ENCODE assay signal across 33 cellular contexts in the genomic region with DNA sequence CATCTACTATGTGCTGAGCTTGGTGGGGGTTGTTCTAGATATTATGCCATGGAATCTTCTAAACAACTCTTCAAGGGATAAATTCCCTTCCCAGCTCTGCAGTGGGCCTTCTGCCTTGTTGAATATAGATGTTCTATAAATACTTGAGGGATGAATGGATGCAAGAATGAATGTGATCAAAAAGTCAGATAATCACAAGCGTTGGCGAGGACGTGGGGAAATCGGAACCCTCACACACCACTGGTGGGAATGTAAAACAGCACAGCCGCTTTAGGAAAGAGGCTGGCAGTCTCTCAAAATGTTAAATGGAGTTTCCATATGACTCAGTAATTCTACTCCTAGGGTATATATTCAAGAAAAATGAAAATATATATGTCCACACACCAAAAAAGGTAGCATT. TPM values are rescaled to one million over a fixed set of nuclear protein-coding genes. Genes with fewer than 3 reads are reported as not detected.
A peak's percentile ranks its signal among the peaks of the same experiment; 100 is the strongest.
DNase-seq lines count a peak whose midpoint lies in the region; ATAC-seq and TF ChIP-seq lines count a peak whose summit lies in the region.
"Had no signal": no experiment of that assay in that cellular context is flagged by ENCODE, and none has a peak within 500 bp of the region (broad histone marks: within the 10 kb centered on the region; RNA-seq: fewer than 3 reads in every experiment).

No MANE protein-coding gene starts in this region.

- H3K4me3 ChIP-seq in cardiac muscle cell (no peak overlapping the region), heart left ventricle (no peak overlapping the region), esophagus squamous epithelium (no peak overlapping the region), sigmoid colon (no peak overlapping the region)
- H3K4me3 ChIP-seq: body of pancreas, GM23338, MG63, right atrium auricular region, SK-N-MC, spleen, upper lobe of left lung had no signal

- H3K27ac ChIP-seq in cardiac muscle cell, result peak overlapping the region; percentile 90
- peak overlapping the region in 2 of 12 donors; percentile 61 to 88 for H3K27ac ChIP-seq in heart left ventricle
- H3K27ac ChIP-seq in esophagus squamous epithelium, result peak overlapping the region in 3 of 4 donors; percentile 80 to 88 (median 82)
- peak overlapping the region; percentile 92 to 95 (median 94) for H3K27ac ChIP-seq in sigmoid colon
- no peak overlapping the region for H3K27ac ChIP-seq in substantia nigra (ENCODE audit: low read depth, low read length, poor library complexity, severe bottlenecking)
- H3K27ac ChIP-seq: body of pancreas, SK-N-MC had no signal

- H3K36me3 ChIP-seq in cardiac muscle cell (no peaks in the 10 kb centered on the region), heart left ventricle (no peaks in the 10 kb centered on the region), esophagus squamous epithelium (no peaks in the 10 kb centered on the region), sigmoid colon (no peaks in the 10 kb centered on the region)
- H3K36me3 ChIP-seq: MG63, right atrium auricular region, spleen, upper lobe of left lung had no signal

- POLR2A ChIA-PET in HEK293T (lab: Yijun Ruan, JAX), result no interaction called here
- POLR2A ChIA-PET in GM10248 (lab: Yijun Ruan, JAX), result no interaction called here

- TF ChIP-seq CTCF in cardiac muscle cell (IDR thresholded peaks at IDR 0.05; ENCODE audit: low read depth, low read length) (no peak), heart left ventricle (IDR thresholded peaks at IDR 0.05) (no peak), esophagus squamous epithelium (IDR thresholded peaks at IDR 0.05) (no peak), sigmoid colon (IDR thresholded peaks at IDR 0.05) (no peak), GM10248 (IDR thresholded peaks at IDR 0.05; ENCODE audit: control extremely low read depth, extremely low read depth, low read depth, missing control alignments) (no peak)

- TF ChIP-seq EP300 in sigmoid colon (IDR thresholded peaks at IDR 0.05), result no peak

- H3K4me1 ChIP-seq in cardiac muscle cell (ENCODE audit: low read depth), result peaks cover 50% of the 10 kb centered on the region
- H3K4me1 ChIP-seq in heart left ventricle, result peaks cover 0 to 51% (median 27%) of the 10 kb centered on the region in 12 donors
- H3K4me1 ChIP-seq in esophagus squamous epithelium, result peaks cover 4 to 60% (median 13%) of the 10 kb centered on the region in 3 donors
- peaks cover 0 to 100% (median 89%) of the 10 kb centered on the region in 4 donors for H3K4me1 ChIP-seq in sigmoid colon

- TF ChIP-seq POLR2A in heart left ventricle (IDR thresholded peaks at IDR 0.05) (no peak), esophagus squamous epithelium (IDR thresholded peaks at IDR 0.05) (no peak), sigmoid colon (IDR thresholded peaks at IDR 0.05) (no peak)

- H3K9me3 ChIP-seq in cardiac muscle cell (ENCODE audit: low read depth) (no peaks in the 10 kb centered on the region), heart left ventricle (no peaks in the 10 kb centered on the region), esophagus squamous epithelium (no peaks in the 10 kb centered on the region), sigmoid colon (no peaks in the 10 kb centered on the region)
- H3K9me3 ChIP-seq: body of pancreas, MG63, right atrium auricular region, spleen, upper lobe of left lung had no signal

- WGBS in heart left ventricle, 4 donors, result 91 to 94% (median 91%) methylated on average over 5 of the region's 5 CpGs
- WGBS in esophagus squamous epithelium, 2 donors, result 78 to 94% methylated on average over 5 of the region's 5 CpGs
- WGBS in sigmoid colon, 2 donors, result 91 to 93% methylated on average over 5 of the region's 5 CpGs

- DNase-seq in cardiac muscle cell (ENCODE audit: low read depth in 1 of 2, low spot score in 1 of 2) (peak in 1 of 2 donors; percentile 35), heart left ventricle (no peak), esophagus squamous epithelium (lab: John Stamatoyannopoulos, UW) (no peak), sigmoid colon (no peak), substantia nigra (lab: John Stamatoyannopoulos, UW) (no peak), HEK293T (ENCODE audit: extremely low spot score) (no peak), EL (no peak), GM10248 (ENCODE audit: extremely low spot score) (no peak)
- DNase-seq: activated CD4-positive, alpha-beta T cell treated with anti-CD3 and anti-CD28 coated beads, Interleukin-2, amount 50 U/mL, for 48 hours; activated CD4-positive, CD25-positive, alpha-beta regulatory T cell treated with anti-CD3 and anti-CD28 coated beads, Interleukin-2, amount 50 U/mL, for 72 hours; activated gamma-delta T cell treated with Interleukin-2 at 50 U/mL for 16 hours; activated T-cell treated with anti-CD3 and anti-CD28 coated beads, Interleukin-2, amount 50 U/mL, for 48 hours; body of pancreas; Calu3; DMS79; effector CD4-positive, alpha-beta T cell; hypothalamus; KBM-7; left colon; MG63; NCI-H1105 treated with DMSO at 0.1 percent for 48 hours; NCI-H2029 treated with DMSO at 0.1 percent for 48 hours; NCI-H2227 treated with DMSO at 0.1 percent for 48 hours; NCI-H526 treated with DMSO at 0.1 percent for 48 hours; NK-92 treated with Interleukin-12 subunit alpha and Interleukin-12 subunit beta, amount 100 ng/mL, for 24 hours; spleen; stimulated activated CD4-positive, alpha-beta T cell treated with anti-CD3 and anti-CD28 coated beads, Interleukin-2, amount 100 ng/mL, for 24 hours; stimulated activated CD8-positive, alpha-beta memory T cell treated with anti-CD3 and anti-CD28 coated beads, Interleukin-4, amount 100 ng/mL, for 48 hours; T-helper 17 cell; upper lobe of left lung had no signal

- H3K27me3 ChIP-seq in cardiac muscle cell (no peaks in the 10 kb centered on the region), heart left ventricle (no peaks in the 10 kb centered on the region), esophagus squamous epithelium (no peaks in the 10 kb centered on the region), sigmoid colon (no peaks in the 10 kb centered on the region)
- H3K27me3 ChIP-seq: body of pancreas, MG63, right atrium auricular region, spleen, upper lobe of left lung had no signal

- no peak for ATAC-seq in heart left ventricle
- ATAC-seq: body of pancreas, GM23338, left colon, T-helper 17 cell had no signal

- CTCF ChIA-PET in HEK293T (lab: Yijun Ruan, JAX) (no interaction called here), GM10248 (lab: Yijun Ruan, JAX) (interaction anchor here (1.3 to 2.4 kb wide), 2 partner anchors 15 to 88 kb away, joined by 4 to 8 read pairs; no protein-coding TSS in a partner anchor)

- intact Hi-C loops in heart left ventricle (cut with DNase I) (loop anchor here in 1 of 10 donors (5.0 kb wide), 1 partner anchor 67 kb away; no protein-coding TSS in a partner anchor), esophagus squamous epithelium (cut with DNase I) (no loop called here), sigmoid colon (cut with DNase I) (no loop called here)

TF ChIP-seq in HEK293T, 16 proteins besides CTCF, POLR2A, EP300 and RAD21:
- TF ChIP-seq LEF1 (IDR thresholded peaks at IDR 0.05; ENCODE audit: borderline replicate concordance) (no peak), L3MBTL2 (conservative IDR thresholded peaks at IDR 0.05) (no peak), HDGF (IDR thresholded peaks at IDR 0.05; ENCODE audit: borderline replicate concordance) (no peak), SUZ12 (IDR thresholded peaks at IDR 0.05) (no peak), ARNT (IDR thresholded peaks at IDR 0.05) (no peak), ZNF384 (IDR thresholded peaks at IDR 0.05) (no peak), FOXM1 (IDR thresholded peaks at IDR 0.05; ENCODE audit: borderline replicate concordance) (no peak), BHLHE40 (IDR thresholded peaks at IDR 0.05; ENCODE audit: borderline replicate concordance) (no peak), NFRKB (IDR thresholded peaks at IDR 0.05) (no peak), SP1 (IDR thresholded peaks at IDR 0.05) (no peak), ELF4 (IDR thresholded peaks at IDR 0.05) (no peak), CTBP1 (IDR thresholded peaks at IDR 0.05; ENCODE audit: borderline replicate concordance) (no peak), FOXK2 (IDR thresholded peaks at IDR 0.05) (no peak)
- TF ChIP-seq, protein P1, sequence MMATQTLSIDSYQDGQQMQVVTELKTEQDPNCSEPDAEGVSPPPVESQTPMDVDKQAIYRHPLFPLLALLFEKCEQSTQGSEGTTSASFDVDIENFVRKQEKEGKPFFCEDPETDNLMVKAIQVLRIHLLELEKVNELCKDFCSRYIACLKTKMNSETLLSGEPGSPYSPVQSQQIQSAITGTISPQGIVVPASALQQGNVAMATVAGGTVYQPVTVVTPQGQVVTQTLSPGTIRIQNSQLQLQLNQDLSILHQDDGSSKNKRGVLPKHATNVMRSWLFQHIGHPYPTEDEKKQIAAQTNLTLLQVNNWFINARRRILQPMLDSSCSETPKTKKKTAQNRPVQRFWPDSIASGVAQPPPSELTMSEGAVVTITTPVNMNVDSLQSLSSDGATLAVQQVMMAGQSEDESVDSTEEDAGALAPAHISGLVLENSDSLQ (IDR thresholded peaks at IDR 0.05), result no peak

RNA-seq across cellular contexts. Expression of a gene that starts 19.1 kb away (rescaled TPM):
- total RNA-seq in cardiac muscle cell (87.1 and 89.2 TPM in 2 replicates), heart left ventricle (10 to 100 TPM; 16.8 to 83.4 (median 29.5) TPM), esophagus squamous epithelium (10 to 100 TPM in 1 of 4 donors, 1 to 10 TPM in 3; 2.9 to 11.6 (median 5.1) TPM), sigmoid colon (10 to 100 TPM; 29.9 to 91.1 (median 50.7) TPM)
- polyA plus RNA-seq in cardiac muscle cell (85.2 and 95.7 TPM in 2 replicates), heart left ventricle (10 to 100 TPM; 22.0 to 24.6 TPM), sigmoid colon (10 to 100 TPM in 1 of 3 donors, 1 to 10 TPM in 2; 2.4 to 29.8 (median 6.5) TPM)
